Comparison of ENCODE assay signal across 12 cellular contexts in the genomic region with DNA sequence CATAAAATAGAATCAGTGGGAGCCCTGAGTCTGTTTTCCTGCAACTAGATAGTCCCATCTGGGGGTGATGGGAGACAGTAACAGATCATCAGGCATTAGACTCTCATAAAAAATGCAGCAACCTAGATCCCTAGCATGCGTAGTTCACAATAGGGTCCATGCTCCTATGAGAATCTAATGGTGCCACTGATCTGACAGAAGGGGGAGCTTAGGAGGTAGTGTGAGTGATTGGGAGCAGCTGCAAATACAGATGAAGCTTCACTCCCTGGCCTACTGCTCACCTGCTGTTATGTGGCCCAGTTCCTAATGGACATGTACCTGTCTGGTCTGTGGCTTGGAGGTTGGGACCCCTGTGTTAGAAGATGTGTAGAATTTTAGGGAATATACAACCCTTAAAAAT.
DNase-seq lines count a peak whose midpoint lies in the region; TF ChIP-seq lines count a peak whose summit lies in the region.
"Had no signal": no experiment of that assay in that cellular context is flagged by ENCODE, and none has a peak within 500 bp of the region (broad histone marks: within the 10 kb centered on the region; RNA-seq: fewer than 3 reads in every experiment).

No MANE protein-coding gene starts in this region.

- H3K4me3 ChIP-seq in NB4 (ENCODE audit: low read depth, low read length) (no peak overlapping the region), retinal pigment epithelial cell (ENCODE audit: low read length) (no peak overlapping the region)

- TF ChIP-seq CTCF in NB4 (IDR thresholded peaks at IDR 0.05; ENCODE audit: low read depth, low read length) (peak; percentile 21), retinal pigment epithelial cell (conservative IDR thresholded peaks at IDR 0.05; ENCODE audit: low read depth, low read length) (peak; percentile 50)

- TF ChIP-seq POLR2A in NB4 (IDR thresholded peaks at IDR 0.05; ENCODE audit: extremely low read depth, insufficient read length): no peak

- DNase-seq in NCI-H82 (lab: John Stamatoyannopoulos, UW): peak; percentile 50
- DNase-seq in NCI-H82 treated with DMSO at 0.1 percent for 48 hours (lab: John Stamatoyannopoulos, UW; ENCODE audit: unreplicated experiment): no peak
- DNase-seq in NB4 (ENCODE audit: low read depth): peak; percentile 28
- peak; percentile 1 for DNase-seq in brain pericyte (ENCODE audit: low read depth, low spot score)
- DNase-seq in retinal pigment epithelial cell (ENCODE audit: low read depth): no peak
- DNase-seq in NCI-H510A (lab: John Stamatoyannopoulos, UW): no peak
- no peak for DNase-seq in dermis blood vessel endothelial cell
- DNase-seq in NOMO-1 treated with DMSO at 0.1 percent for 48 hours (lab: John Stamatoyannopoulos, UW; ENCODE audit: unreplicated experiment): no peak
- DNase-seq: effector memory CD8-positive, alpha-beta T cell; hippocampal formation; NCI-H226; T-cell had no signal

Comparison
In these comparisons a context has a peak if more than half of its experiments do, and no peak if none do; other contexts are left out.
1. DNase-seq: peak in NCI-H82 (single experiment), NB4 (single experiment) and brain pericyte (single experiment); none in NCI-H82 treated with DMSO at 0.1 percent for 48 hours (single experiment), retinal pigment epithelial cell (single experiment), NCI-H510A (single experiment), dermis blood vessel endothelial cell (single experiment) and NOMO-1 treated with DMSO at 0.1 percent for 48 hours (single experiment).